In genomic region chr13:30002577-30002976, GRCh38 we compare ENCODE assay signal across 1 cellular context.
TF ChIP-seq lines count a peak whose summit lies in the region.

No MANE protein-coding gene starts in this region.

TF ChIP-seq in endothelial cell of umbilical vein, 7 proteins besides CTCF, POLR2A, EP300 and RAD21:
- TF ChIP-seq FOS (IDR thresholded peaks at IDR 0.05; ENCODE audit: borderline replicate concordance, insufficient read depth, low read length) (peak; percentile 8), JUN (IDR thresholded peaks at IDR 0.05; ENCODE audit: borderline replicate concordance, insufficient read depth, insufficient read length, low read depth) (no peak)
